11 cellular contexts compared by ENCODE assay signal in genomic region chr6:63504777-63505384, GRCh38.
DNase-seq lines count a peak whose midpoint lies in the region; ATAC-seq, FAIRE-seq and TF ChIP-seq lines count a peak whose summit lies in the region.
"Had no signal": no experiment of that assay in that cellular context is flagged by ENCODE, and none has a peak within 500 bp of the region (broad histone marks: within the 10 kb centered on the region; RNA-seq: fewer than 3 reads in every experiment).

No MANE protein-coding gene starts in this region.

- peaks cover 10% of the 10 kb centered on the region for H3K4me1 Mint-ChIP-seq in activated T-cell treated with anti-CD3 and anti-CD28 coated beads, Interleukin-2, amount 50 U/mL, for 72 hours (ENCODE audit: low read depth)
- H3K4me1 Mint-ChIP-seq in stimulated activated effector memory CD8-positive, alpha-beta T cell treated with anti-CD3 and anti-CD28 coated beads, Interleukin-12 subunit alpha, Interleukin-12 subunit beta, amount 100 ng/mL, for 72 hours: peaks cover 7% of the 10 kb centered on the region

- H3K27me3 ChIP-seq in HCT116 (ENCODE audit: insufficient read depth, low read length): no peaks in the 10 kb centered on the region
- no peaks in the 10 kb centered on the region for H3K27me3 ChIP-seq in esophagus squamous epithelium
- H3K27me3 ChIP-seq: SJSA1 had no signal

- ATAC-seq in activated T-cell treated with anti-CD3 and anti-CD28 coated beads, Interleukin-2, amount 50 U/mL, for 72 hours (replicated peaks in 1 of 2): peak; percentile 83 to 90
- ATAC-seq in HCT116: peak; percentile 55
- peak; percentile 99 for ATAC-seq in HG03457 (IDR thresholded peaks at IDR 0.05; ENCODE audit: unreplicated experiment)
- ATAC-seq in stimulated activated effector memory CD8-positive, alpha-beta T cell treated with anti-CD3 and anti-CD28 coated beads, Interleukin-12 subunit alpha, Interleukin-12 subunit beta, amount 100 ng/mL, for 72 hours: peak; percentile 85

- no peak for TF ChIP-seq CTCF in HCT116 (IDR thresholded peaks at IDR 0.05 in 2 of 3, conservative IDR thresholded peaks at IDR 0.05 in 1 of 3; ENCODE audit: borderline replicate concordance in 1 of 3, insufficient read depth in 1 of 3, low read depth in 2 of 3, low read length in 2 of 3)
- TF ChIP-seq CTCF in esophagus squamous epithelium (IDR thresholded peaks at IDR 0.05): no peak

- H2AFZ ChIP-seq in HCT116 (ENCODE audit: low read depth, low read length, poor library complexity, severe bottlenecking): peak overlapping the region; percentile 83

- no peaks in the 10 kb centered on the region for H3K36me3 Mint-ChIP-seq in activated T-cell treated with anti-CD3 and anti-CD28 coated beads, Interleukin-2, amount 50 U/mL, for 72 hours (ENCODE audit: insufficient read depth in 2 of 2)
- H3K36me3 Mint-ChIP-seq in stimulated activated effector memory CD8-positive, alpha-beta T cell treated with anti-CD3 and anti-CD28 coated beads, Interleukin-12 subunit alpha, Interleukin-12 subunit beta, amount 100 ng/mL, for 72 hours: peaks cover 6% of the 10 kb centered on the region

- no peaks in the 10 kb centered on the region for H3K9me2 ChIP-seq in HCT116 (ENCODE audit: insufficient read depth)

- H3K9me3 Mint-ChIP-seq in activated T-cell treated with anti-CD3 and anti-CD28 coated beads, Interleukin-2, amount 50 U/mL, for 72 hours: no peaks in the 10 kb centered on the region
- no peaks in the 10 kb centered on the region for H3K9me3 Mint-ChIP-seq in stimulated activated effector memory CD8-positive, alpha-beta T cell treated with anti-CD3 and anti-CD28 coated beads, Interleukin-12 subunit alpha, Interleukin-12 subunit beta, amount 100 ng/mL, for 72 hours

- no peak overlapping the region for H3K9ac ChIP-seq in HCT116 (ENCODE audit: low read length)

- no TSS peak for BruUV-seq in HCT116 (replicated peaks; lab: Mats Ljungman, UMichigan)

- H3K27ac ChIP-seq in HCT116 (ENCODE audit: low read depth, low read length): no peak overlapping the region; the same call in 1 of the 2 replicates
- H3K27ac ChIP-seq in esophagus squamous epithelium: no peak overlapping the region
- H3K27ac ChIP-seq: SJSA1 had no signal

- intact Hi-C loops in HCT116 (cut with micrococcal nuclease) (no loop called here), esophagus squamous epithelium (cut with DNase I) (no loop called here)

- 0 out of 4 replicates have a peak overlapping the region, but pooled peaks of 1 of the 2 experiments have one; percentile 10 for H3K4me3 ChIP-seq in HCT116 (replicated peaks in 1 of 2; ENCODE audit: low read depth in 1 of 2, low read length in 2 of 2)
- no peak overlapping the region for H3K4me3 ChIP-seq in esophagus squamous epithelium
- H3K4me3 ChIP-seq: SJSA1 had no signal

- DNase-seq in activated T-cell treated with anti-CD3 and anti-CD28 coated beads, Interleukin-2, amount 50 U/mL, for 72 hours: peak in 1 of 2 donors; percentile 8
- no peak for DNase-seq in activated T-cell treated with anti-CD3 and anti-CD28 coated beads, Interleukin-2, amount 50 U/mL, for 1 hour
- DNase-seq in HCT116 (ENCODE audit: low read depth, low spot score): peak; percentile 34
- no peak for DNase-seq in stimulated activated effector memory CD8-positive, alpha-beta T cell treated with anti-CD3 and anti-CD28 coated beads, Interleukin-12 subunit alpha, Interleukin-12 subunit beta, amount 100 ng/mL, for 72 hours (ENCODE audit: low spot score in 2 of 2)
- DNase-seq in HTR-8/SVneo (ENCODE audit: insufficient read length, low spot score): no peak
- DNase-seq in NCI-H2107 (lab: John Stamatoyannopoulos, UW): no peak
- DNase-seq in esophagus squamous epithelium (lab: John Stamatoyannopoulos, UW): no peak
- DNase-seq: effector CD8-positive, alpha-beta T cell; retina had no signal

- POLR2A ChIA-PET in HCT116 (lab: Charles Lee): interaction anchor here (1.2 kb wide), 1 partner anchor 12 kb away, joined by 3 read pairs; no protein-coding TSS in a partner anchor

- H3K79me2 ChIP-seq in HCT116 (ENCODE audit: insufficient read depth, low read length): no peaks in the 10 kb centered on the region

- peak overlapping the region; percentile 57 for H3K4me2 ChIP-seq in HCT116 (ENCODE audit: low read length)

- 56 to 74% methylated on average over 3 of the region's 3 CpGs for WGBS in esophagus squamous epithelium, 2 donors

- TF ChIP-seq RAD21 in HCT116 (IDR thresholded peaks at IDR 0.05; ENCODE audit: low read depth): no peak

- CTCF ChIA-PET in HCT116 (lab: Charles Lee): no interaction called here

- H3K4me1 ChIP-seq in HCT116 (ENCODE audit: control insufficient read depth in 1 of 2, insufficient read depth in 2 of 2, low read length in 2 of 2) (peaks cover 0 to 43% of the 10 kb centered on the region in 2 experiments; a peak in 3 of 4 replicates), esophagus squamous epithelium (peaks cover 0 to 8% (median 0%) of the 10 kb centered on the region in 3 donors)
- H3K4me1 ChIP-seq: SJSA1 had no signal

- no peaks in the 10 kb centered on the region for H3K27me3 Mint-ChIP-seq in activated T-cell treated with anti-CD3 and anti-CD28 coated beads, Interleukin-2, amount 50 U/mL, for 72 hours (ENCODE audit: low read depth)

- H4K20me1 ChIP-seq in HCT116 (ENCODE audit: insufficient read depth): no peaks in the 10 kb centered on the region

- RAD21 ChIA-PET in HCT116 (lab: Charles Lee; ENCODE audit: low non-redundant PET in 1 of 2, low total read pairs in 2 of 2, uncharacterized antibody in 2 of 2, unreplicated experiment in 2 of 2): interaction anchor here in 1 of 2 experiments (0.9 kb wide), 1 partner anchor 65 kb away, joined by 3 read pairs; no protein-coding TSS in a partner anchor

- no peak for TF ChIP-seq POLR2A in HCT116 (IDR thresholded peaks at IDR 0.05; ENCODE audit: borderline replicate concordance, extremely low read depth, insufficient read depth, insufficient read length)
- no peak for TF ChIP-seq POLR2A in esophagus squamous epithelium (IDR thresholded peaks at IDR 0.05)

- H3K9me3 ChIP-seq in HCT116 (ENCODE audit: control insufficient read depth in 1 of 2, insufficient read depth in 1 of 2, low read depth in 1 of 2, low read length in 2 of 2) (no peaks in the 10 kb centered on the region), esophagus squamous epithelium (no peaks in the 10 kb centered on the region)
- H3K9me3 ChIP-seq: SJSA1 had no signal

- H3K27ac Mint-ChIP-seq in activated T-cell treated with anti-CD3 and anti-CD28 coated beads, Interleukin-2, amount 50 U/mL, for 72 hours: no peak overlapping the region
- no peak overlapping the region for H3K27ac Mint-ChIP-seq in stimulated activated effector memory CD8-positive, alpha-beta T cell treated with anti-CD3 and anti-CD28 coated beads, Interleukin-12 subunit alpha, Interleukin-12 subunit beta, amount 100 ng/mL, for 72 hours

- H3K36me3 ChIP-seq in HCT116 (ENCODE audit: control insufficient read depth in 1 of 2, insufficient read depth in 2 of 2, low read length in 2 of 2) (no peaks in the 10 kb centered on the region), esophagus squamous epithelium (no peaks in the 10 kb centered on the region)
- H3K36me3 ChIP-seq: SJSA1 had no signal

- FAIRE-seq in HTR-8/SVneo (lab: Jason Lieb, UNC): no peak

- H3K4me3 Mint-ChIP-seq in activated T-cell treated with anti-CD3 and anti-CD28 coated beads, Interleukin-2, amount 50 U/mL, for 72 hours: no peak overlapping the region
- no peak overlapping the region for H3K4me3 Mint-ChIP-seq in stimulated activated effector memory CD8-positive, alpha-beta T cell treated with anti-CD3 and anti-CD28 coated beads, Interleukin-12 subunit alpha, Interleukin-12 subunit beta, amount 100 ng/mL, for 72 hours

TF ChIP-seq in HCT116, 20 proteins besides CTCF, POLR2A, EP300 and RAD21 (continues in another document):
- TF ChIP-seq ZFX (IDR thresholded peaks at IDR 0.05): no peak
- TF ChIP-seq CBX3 (IDR thresholded peaks at IDR 0.05; ENCODE audit: low read depth): peak; percentile 56; the same call in 1 of the 2 replicates
- TF ChIP-seq ZBTB33 (IDR thresholded peaks at IDR 0.05; ENCODE audit: extremely low read depth, insufficient replicate concordance, low read length): no peak
- 0 out of 2 replicates have a peak, but pooled peaks have one; percentile 23 for TF ChIP-seq POLR2AphosphoS5 (IDR thresholded peaks at IDR 0.05; ENCODE audit: low read depth, low read length)
- peak; percentile 59; the same call in 1 of the 2 replicates for TF ChIP-seq CEBPB (IDR thresholded peaks at IDR 0.05; ENCODE audit: low read depth)
- no peak for TF ChIP-seq ATF3 (IDR thresholded peaks at IDR 0.05)
- TF ChIP-seq SP1 (IDR thresholded peaks at IDR 0.05; ENCODE audit: low read depth): peak; percentile 66
- TF ChIP-seq JUND (IDR thresholded peaks at IDR 0.05): peak; percentile 53; the same call in 1 of the 2 replicates
- TF ChIP-seq SRF (IDR thresholded peaks at IDR 0.05; ENCODE audit: low read depth): peak; percentile 38; the same call in 1 of the 2 replicates
- no peak for TF ChIP-seq EGR1 (IDR thresholded peaks at IDR 0.05; ENCODE audit: low read depth)
